ENCODE assay signal across 31 cellular contexts in genomic region chr5:109199294-109199693, GRCh38.
"Had no signal": no experiment of that assay in that cellular context is flagged by ENCODE, and none has a peak within 500 bp of the region (broad histone marks: within the 10 kb centered on the region; RNA-seq: fewer than 3 reads in every experiment).

No MANE protein-coding gene starts in this region.

- H3K36me3 Mint-ChIP-seq: activated CD4-positive, alpha-beta memory T cell treated with anti-CD3 and anti-CD28 coated beads for 36 hours had no signal

- H3K4me3 ChIP-seq: body of pancreas, heart left ventricle, left ventricle myocardium inferior, lung, mucosa of descending colon, ovary, prostate gland, suprapubic skin, tibial nerve had no signal

- H3K9me3 ChIP-seq: body of pancreas, mucosa of descending colon, neutrophil, ovary, prostate gland had no signal

- H3K27me3 Mint-ChIP-seq: activated CD4-positive, alpha-beta memory T cell treated with anti-CD3 and anti-CD28 coated beads for 36 hours; T-helper 17 cell had no signal

- H3K27ac Mint-ChIP-seq: activated CD4-positive, alpha-beta memory T cell treated with anti-CD3 and anti-CD28 coated beads for 36 hours; activated T-helper 1 cell treated with anti-CD3 and anti-CD28 coated beads, Interleukin-12 subunit alpha, Interleukin-12 subunit beta, Interleukin-2, Interleukin-4 antibody, amounts not matched to agents 30 ng/mL and 10 ng/mL and 1 ng/mL, durations not matched to agents 14 hours and 24 hours and 36 hours; immature natural killer cell; nephron; T-helper 17 cell had no signal

- DNase-seq: activated CD4-positive, alpha-beta memory T cell treated with anti-CD3 and anti-CD28 coated beads for 36 hours; activated CD4-positive, alpha-beta T cell treated with anti-CD3 and anti-CD28 coated beads for 48 hours; activated CD8-positive, alpha-beta memory T cell treated with anti-CD3 and anti-CD28 coated beads, Interleukin-2, amount 50 U/mL, for 4 hours; activated gamma-delta T cell treated with Interleukin-2 at 50 U/mL for 16 hours; activated naive CD4-positive, alpha-beta T cell treated with anti-CD3 and anti-CD28 coated beads, Interleukin-2, amount 50 U/mL, for 16 hours; activated T-cell treated with anti-CD3 and anti-CD28 coated beads, Interleukin-2, amount 50 U/mL, for 1 hour; body of pancreas; caudate nucleus; cortex of kidney; foreskin fibroblast; heart left ventricle; hypothalamus; immature natural killer cell; kidney glomerular epithelial cell; left ventricle myocardium inferior; mucosa of descending colon; ovary; retina; stimulated activated CD4-positive, alpha-beta T cell treated with anti-CD3 and anti-CD28 coated beads, Interleukin-15, amount 100 ng/mL, for 24 hours; stimulated activated CD4-positive, alpha-beta T cell treated with anti-CD3 and anti-CD28 coated beads, Interleukin-2, amount 100 ng/mL, for 24 hours; stimulated activated naive CD4-positive, alpha-beta T cell; T-helper 17 cell; T1000; WERI-Rb-1 had no signal

- H3K27ac ChIP-seq: body of pancreas, heart left ventricle, left ventricle myocardium inferior, neutrophil, ovary, prostate gland, tibial nerve, WERI-Rb-1 had no signal

- H3K27me3 ChIP-seq: body of pancreas, heart left ventricle, neutrophil, ovary, suprapubic skin, tibial nerve had no signal

- H3K4me1 ChIP-seq: body of pancreas, heart left ventricle, left ventricle myocardium inferior, prostate gland, tibial nerve had no signal

- H3K9me3 Mint-ChIP-seq: activated T-helper 1 cell treated with anti-CD3 and anti-CD28 coated beads, Interleukin-12 subunit alpha, Interleukin-12 subunit beta, Interleukin-2, Interleukin-4 antibody, amounts not matched to agents 30 ng/mL and 10 ng/mL and 1 ng/mL, durations not matched to agents 14 hours and 24 hours and 36 hours had no signal

- H3K4me1 Mint-ChIP-seq: immature natural killer cell, nephron, T-helper 17 cell had no signal

- H3K4me3 Mint-ChIP-seq: activated CD4-positive, alpha-beta memory T cell treated with anti-CD3 and anti-CD28 coated beads for 36 hours; activated T-helper 1 cell treated with anti-CD3 and anti-CD28 coated beads, Interleukin-12 subunit alpha, Interleukin-12 subunit beta, Interleukin-2, Interleukin-4 antibody, amounts not matched to agents 30 ng/mL and 10 ng/mL and 1 ng/mL, durations not matched to agents 14 hours and 24 hours and 36 hours; immature natural killer cell; nephron; T-helper 17 cell had no signal

- H3K36me3 ChIP-seq: heart left ventricle, left ventricle myocardium inferior, neutrophil, ovary, prostate gland, suprapubic skin, tibial nerve, WERI-Rb-1 had no signal
